ENCODE assay signal across 11 cellular contexts in the genomic region with DNA sequence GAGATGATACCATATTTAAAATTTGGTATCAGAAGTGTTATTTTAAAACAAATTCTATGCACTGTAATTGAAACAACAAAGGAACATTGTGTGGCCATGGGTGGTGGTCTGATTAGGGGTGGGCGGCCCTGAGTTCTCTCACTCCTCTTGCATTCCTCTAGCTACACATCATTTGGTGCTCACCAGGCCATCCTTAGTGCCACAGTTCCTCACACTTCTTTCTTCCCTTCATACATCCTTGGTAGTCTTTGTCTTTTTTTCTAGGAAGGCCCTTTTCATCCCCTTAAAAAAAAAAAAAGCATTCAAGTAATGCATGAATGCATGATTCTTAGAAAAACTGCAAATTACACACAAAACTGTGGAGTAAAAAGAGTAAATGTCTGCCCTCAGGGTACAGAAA. TPM values are rescaled to one million over a fixed set of nuclear protein-coding genes. Genes with fewer than 3 reads are reported as not detected.
A peak's percentile ranks its signal among the peaks of the same experiment; 100 is the strongest.
DNase-seq lines count a peak whose midpoint lies in the region; ATAC-seq, FAIRE-seq and TF ChIP-seq lines count a peak whose summit lies in the region.
"Had no signal": no experiment of that assay in that cellular context is flagged by ENCODE, and none has a peak within 500 bp of the region (broad histone marks: within the 10 kb centered on the region; RNA-seq: fewer than 3 reads in every experiment).

No MANE protein-coding gene starts in this region.

- H3K4me3 ChIP-seq in AG04450 (ENCODE audit: low read depth, low read length) (peak overlapping the region; percentile 88), GM12878 (peak overlapping the region; percentile 96; the same call in 1 of the 2 replicates)
- H3K4me3 ChIP-seq: ovary had no signal

- H3K9me3 ChIP-seq in AG04450 (ENCODE audit: control insufficient read depth, insufficient read depth, low read length) (no peaks in the 10 kb centered on the region; the same call in 1 of the 2 replicates), GM12878 (replicated peaks; ENCODE audit: control insufficient read depth, insufficient read depth, low read length) (no peaks in the 10 kb centered on the region)
- H3K9me3 ChIP-seq: ovary had no signal

- no TSS peak for BruUV-seq in GM12878 (replicated peaks; lab: Mats Ljungman, UMichigan)

- no peak overlapping the region for H2AFZ ChIP-seq in GM12878 (ENCODE audit: control insufficient read depth, low read depth, low read length)

- peaks cover 65% of the 10 kb centered on the region for H3K4me1 Mint-ChIP-seq in HFFc6 (ENCODE audit: low read depth)
- H3K4me1 Mint-ChIP-seq in naive thymus-derived CD8-positive, alpha-beta T cell: peaks cover 18 to 57% (median 47%) of the 10 kb centered on the region in 4 donors

- peaks cover 4% of the 10 kb centered on the region for H3K4me1 ChIP-seq in GM12878 (ENCODE audit: control insufficient read depth, insufficient read depth, low read length)

- DNase-seq in AG04450 (ENCODE audit: low read depth, low spot score) (no peak), HFFc6 (no peak), GM12878 (ENCODE audit: low read depth, low spot score) (no peak), midbrain (lab: John Stamatoyannopoulos, UW) (no peak), SIG-M5 (lab: John Stamatoyannopoulos, UW) (no peak)
- DNase-seq in naive thymus-derived CD8-positive, alpha-beta T cell: no peak
- no peak for DNase-seq in stimulated activated CD4-positive, alpha-beta T cell treated with anti-CD3 and anti-CD28 coated beads, Interleukin-4, amount 100 ng/mL, for 1 hour
- DNase-seq: NCI-H1436 treated with DMSO at 0.1 percent for 48 hours, ovary had no signal

- intact Hi-C loops in GM12878 (cut with micrococcal nuclease; ENCODE audit: unreplicated experiment): no loop called here

- no peak for ATAC-seq in GM12878
- no peak for ATAC-seq in naive thymus-derived CD8-positive, alpha-beta T cell
- no peak for ATAC-seq in HG03280 (IDR thresholded peaks at IDR 0.05; ENCODE audit: unreplicated experiment)

- WGBS in GM12878 (ENCODE audit: insufficient coverage, insufficient replicate concordance, low lambda C conversion rate, missing lambda C conversion rate): 90% methylated on average over 1 of the region's 1 CpG

- no peak for TF ChIP-seq EP300 in GM12878 (IDR thresholded peaks at IDR 0.05; ENCODE audit: borderline replicate concordance in 1 of 2, control insufficient read depth in 1 of 2, low read depth in 2 of 2, low read length in 2 of 2)

- TF ChIP-seq CTCF in AG04450 (IDR thresholded peaks at IDR 0.05; ENCODE audit: low read depth, low read length) (no peak), HFFc6 (IDR thresholded peaks at IDR 0.05) (no peak), GM12878 (IDR thresholded peaks at IDR 0.05 in 2 of 3, conservative IDR thresholded peaks at IDR 0.05 in 1 of 3; ENCODE audit: control insufficient read depth in 2 of 3, extremely low read depth in 1 of 3, insufficient read depth in 1 of 3, low read depth in 3 of 3, low read length in 3 of 3) (no peak)

- TF ChIP-seq POLR2A in GM12878 (IDR thresholded peaks at IDR 0.05; ENCODE audit: low read depth, low read length): no peak

- in situ Hi-C loops in GM12878 (cut with MboI): no loop called here

- H3K9me3 Mint-ChIP-seq in HFFc6: no peaks in the 10 kb centered on the region
- no peaks in the 10 kb centered on the region for H3K9me3 Mint-ChIP-seq in naive thymus-derived CD8-positive, alpha-beta T cell

- peaks cover 25% of the 10 kb centered on the region for H3K36me3 Mint-ChIP-seq in HFFc6 (ENCODE audit: low read depth)
- peaks cover 0 to 16% (median 0%) of the 10 kb centered on the region in 3 donors for H3K36me3 Mint-ChIP-seq in naive thymus-derived CD8-positive, alpha-beta T cell

- SMC1A ChIA-PET in GM12878 (lab: Charles Lee; ENCODE audit: uncharacterized antibody, unreplicated experiment): no interaction called here

- peaks cover 1% of the 10 kb centered on the region; the same call in 1 of the 2 replicates for H3K27me3 Mint-ChIP-seq in HFFc6 (ENCODE audit: insufficient read depth)
- no peaks in the 10 kb centered on the region for H3K27me3 Mint-ChIP-seq in naive thymus-derived CD8-positive, alpha-beta T cell

- CTCF ChIA-PET in AG04450 (lab: Charles Lee) (no interaction called here), GM12878 (lab: Yijun Ruan, JAX) (interaction anchor here (0.6 to 1.4 kb wide), 2 partner anchors 39 to 41 kb away, joined by 3 read pairs; no protein-coding TSS in a partner anchor)

- peak overlapping the region; percentile 88 for H3K4me3 Mint-ChIP-seq in HFFc6
- peak overlapping the region in 8 of 10 donors; percentile 11 to 90 (median 79) for H3K4me3 Mint-ChIP-seq in naive thymus-derived CD8-positive, alpha-beta T cell

- H3K9ac ChIP-seq in GM12878 (ENCODE audit: control insufficient read depth, insufficient read depth, low read length): no peak overlapping the region

- POLR2A ChIA-PET in AG04450 (lab: Yijun Ruan, JAX): no interaction called here
- POLR2A ChIA-PET in GM12878 (lab: Charles Lee): no interaction called here
- POLR2A ChIA-PET in naive thymus-derived CD8-positive, alpha-beta T cell (lab: Charles Lee): no interaction called here

- FAIRE-seq in GM12878 (lab: Jason Lieb, UNC): no peak
- FAIRE-seq: urothelium cell line had no signal

- RAD21 ChIA-PET in GM12878 (lab: Charles Lee; ENCODE audit: unreplicated experiment): interaction anchor here (0.8 kb wide), 1 partner anchor 39 kb away, joined by 3 read pairs; no protein-coding TSS in a partner anchor

- no peak for TF ChIP-seq RAD21 in GM12878 (IDR thresholded peaks at IDR 0.05; ENCODE audit: insufficient read depth, low read depth, low read length)

- H3K27ac ChIP-seq in AG04450 (ENCODE audit: low read depth, low read length) (no peak overlapping the region), GM12878 (ENCODE audit: control insufficient read depth, insufficient read depth) (no peak overlapping the region)
- H3K27ac ChIP-seq: ovary had no signal

- no peaks in the 10 kb centered on the region for H3K27me3 ChIP-seq in AG04450 (ENCODE audit: control insufficient read depth, insufficient read depth, low read length)
- H3K27me3 ChIP-seq in GM12878 (replicated peaks in 1 of 2; ENCODE audit: control insufficient read depth in 2 of 2, insufficient read depth in 2 of 2, low read length in 1 of 2): no peaks in the 10 kb centered on the region
- H3K27me3 ChIP-seq: ovary had no signal

- H3K36me3 ChIP-seq in GM12878 (ENCODE audit: control insufficient read depth in 2 of 2, insufficient read depth in 2 of 2, low read length in 1 of 2): no peaks in the 10 kb centered on the region; a peak in 1 of 4 replicates
- H3K36me3 ChIP-seq: ovary had no signal

- H3K4me2 ChIP-seq in GM12878 (ENCODE audit: control insufficient read depth, insufficient read depth): peak overlapping the region; percentile 97

- H4K20me1 ChIP-seq in GM12878 (ENCODE audit: control insufficient read depth, insufficient read depth): no peaks in the 10 kb centered on the region

- peaks cover 24% of the 10 kb centered on the region for H3K79me2 ChIP-seq in GM12878 (ENCODE audit: control insufficient read depth, insufficient read depth, low read length)

- peak overlapping the region; percentile 57; the same call in 1 of the 2 replicates for H3K27ac Mint-ChIP-seq in HFFc6
- H3K27ac Mint-ChIP-seq in naive thymus-derived CD8-positive, alpha-beta T cell: peak overlapping the region in 3 of 10 donors; percentile 0 to 43 (median 13)

RNA-seq across cellular contexts. Expression of a gene that starts 2.4 kb away (rescaled TPM):
- polyA plus RNA-seq in AG04450 (2011; rRNA removed) (not detected in 2 replicates), GM12878 (2011; rRNA removed) (not detected in 2 replicates), GM12878 (2014; fragmentation: Illumina TruSeq; extraction: Trizol) (0.19 and 0.27 TPM in 2 replicates), GM12878 (2014; fragmentation: Nextera tagmentation; extraction: Ambion mirVana) (under 1 TPM in 1 of 2 experiments, not detected in 1; 0.18 TPM), GM12878 (2014; rRNA removed) (not detected in 2 replicates), GM12878 (2016; fragmentation: Nextera tagmentation; extraction: Ambion mirVana) (not detected)
- not detected in 2 replicates for polyA minus RNA-seq in AG04450 (2011; rRNA and poly(A)+ RNA removed)
- total RNA-seq in HFFc6 (2021; fragmentation: NEBNext Ultra II Directional; extraction: Animal tissue kit (Norgen Biotek cat#: 25700)): not detected
- not detected in 2 replicates for total RNA-seq in GM12878 (2013; cell fraction: nucleolus; rRNA removed)
- total RNA-seq in GM12878 (2014; rRNA removed) (not detected in 2 replicates), GM12878 (2014; rRNA removed; fragmentation: Illumina TruSeq; extraction: Trizol) (not detected in 2 replicates), GM12878 (2021) (0.21 TPM in 1 of 2 replicates, not detected in the other)
- polyA plus RNA-seq in GM12878 (2011; ENCODE audit: low read depth): not detected
- not detected in 2 replicates for polyA plus RNA-seq in GM12878 (2011; cell fraction: cytosol; rRNA removed)
- not detected in 2 replicates for polyA plus RNA-seq in GM12878 (2011; cell fraction: nucleus; rRNA removed)
- polyA plus RNA-seq in GM12878 (2012): 0.26 TPM in 1 of 2 replicates, not detected in the other
- polyA minus RNA-seq in GM12878 (2011; rRNA and poly(A)+ RNA removed): not detected in 2 replicates
- not detected in 2 replicates for polyA minus RNA-seq in GM12878 (2011; cell fraction: cytosol; rRNA and poly(A)+ RNA removed)
- not detected in 2 replicates for polyA minus RNA-seq in GM12878 (2011; cell fraction: nucleus; rRNA and poly(A)+ RNA removed)
- not detected for total RNA-seq in naive thymus-derived CD8-positive, alpha-beta T cell
- not detected for polyA plus RNA-seq in naive thymus-derived CD8-positive, alpha-beta T cell

RNA-seq across cellular contexts. Expression of a gene that starts 2.4 kb away (rescaled TPM):
- polyA plus RNA-seq in AG04450 (2011; rRNA removed) (21.3 and 25.4 TPM in 2 replicates), GM12878 (2011; rRNA removed) (15.9 and 16.2 TPM in 2 replicates), GM12878 (2014; fragmentation: Illumina TruSeq; extraction: Trizol) (10.7 and 11.8 TPM in 2 replicates), GM12878 (2014; fragmentation: Nextera tagmentation; extraction: Ambion mirVana) (1 to 10 TPM; 2.1 to 2.5 TPM), GM12878 (2014; rRNA removed) (16.8 and 18.2 TPM in 2 replicates), GM12878 (2016; fragmentation: Nextera tagmentation; extraction: Ambion mirVana) (1 to 10 TPM; 6.3 to 9.6 TPM)
- polyA minus RNA-seq in AG04450 (2011; rRNA and poly(A)+ RNA removed): 57.8 and 70.8 TPM in 2 replicates
- total RNA-seq in HFFc6 (2021; fragmentation: NEBNext Ultra II Directional; extraction: Animal tissue kit (Norgen Biotek cat#: 25700)): 10 to 100 TPM; 17.6 to 24.7 (median 19.3) TPM
- 50.3 and 60.7 TPM in 2 replicates for total RNA-seq in GM12878 (2013; cell fraction: nucleolus; rRNA removed)
- total RNA-seq in GM12878 (2014; rRNA removed) (14.4 and 15.9 TPM in 2 replicates), GM12878 (2014; rRNA removed; fragmentation: Illumina TruSeq; extraction: Trizol) (12.1 and 14.4 TPM in 2 replicates), GM12878 (2021) (15.5 and 17.4 TPM in 2 replicates)
- polyA plus RNA-seq in GM12878 (2011; ENCODE audit: low read depth): 2.3 TPM
- 10.3 and 13.0 TPM in 2 replicates for polyA plus RNA-seq in GM12878 (2011; cell fraction: cytosol; rRNA removed)
- 33.8 and 39.9 TPM in 2 replicates for polyA plus RNA-seq in GM12878 (2011; cell fraction: nucleus; rRNA removed)
- 5.0 and 5.8 TPM in 2 replicates for polyA plus RNA-seq in GM12878 (2012)
- 22.2 and 28.1 TPM in 2 replicates for polyA minus RNA-seq in GM12878 (2011; rRNA and poly(A)+ RNA removed)
- 7.1 and 10.8 TPM in 2 replicates for polyA minus RNA-seq in GM12878 (2011; cell fraction: cytosol; rRNA and poly(A)+ RNA removed)
- polyA minus RNA-seq in GM12878 (2011; cell fraction: nucleus; rRNA and poly(A)+ RNA removed): 24.5 and 38.1 TPM in 2 replicates
- 10 to 100 TPM; 20.9 to 25.7 TPM for total RNA-seq in naive thymus-derived CD8-positive, alpha-beta T cell
- 10 to 100 TPM in 2 of 3 donors, 1 to 10 TPM in 1; 8.5 to 11.3 (median 11.0) TPM for polyA plus RNA-seq in naive thymus-derived CD8-positive, alpha-beta T cell
